Comparison of ENCODE assay signal across 9 cellular contexts in genomic region chr15:41970456-41970855, GRCh38. TPM values are rescaled to one million over a fixed set of nuclear protein-coding genes. Genes with fewer than 3 reads are reported as not detected.
A peak's percentile ranks its signal among the peaks of the same experiment; 100 is the strongest.
DNase-seq lines count a peak whose midpoint lies in the region; ATAC-seq, FAIRE-seq and TF ChIP-seq lines count a peak whose summit lies in the region.
"Had no signal": no experiment of that assay in that cellular context is flagged by ENCODE, and none has a peak within 500 bp of the region (broad histone marks: within the 10 kb centered on the region; RNA-seq: fewer than 3 reads in every experiment).

No MANE protein-coding gene starts in this region.

- H3K9me1 ChIP-seq in endothelial cell of umbilical vein (replicated peaks; ENCODE audit: control insufficient read depth, extremely low read depth, insufficient read depth, low read length), result no peaks in the 10 kb centered on the region

- no peaks in the 10 kb centered on the region for H3K27me3 ChIP-seq in PC-3 (ENCODE audit: low read length)
- H3K27me3 ChIP-seq in endothelial cell of umbilical vein (ENCODE audit: control insufficient read depth in 2 of 2, insufficient read depth in 2 of 2, low read length in 2 of 2), result no peaks in the 10 kb centered on the region

- H3K36me3 ChIP-seq in PC-3 (ENCODE audit: low read depth, low read length), result peaks cover 5% of the 10 kb centered on the region; the same call in 1 of the 2 replicates
- peaks cover 0 to 2% of the 10 kb centered on the region in 2 experiments for H3K36me3 ChIP-seq in endothelial cell of umbilical vein (ENCODE audit: control insufficient read depth in 2 of 2, extremely low read depth in 1 of 2, insufficient read depth in 2 of 2, low read length in 2 of 2)

- H4K20me1 ChIP-seq in PC-3 (ENCODE audit: low read length), result peaks cover 50% of the 10 kb centered on the region
- no peaks in the 10 kb centered on the region for H4K20me1 ChIP-seq in endothelial cell of umbilical vein (replicated peaks; ENCODE audit: control insufficient read depth, extremely low read depth, insufficient read depth, low read length)

- H3K9ac ChIP-seq in PC-3 (ENCODE audit: low read length) (peak overlapping the region; percentile 93; the same call in 1 of the 2 replicates), endothelial cell of umbilical vein (replicated peaks; ENCODE audit: extremely low read depth, insufficient read depth, low read length) (peak overlapping the region; percentile 78)

- CTCF ChIA-PET in PC-3 (lab: Charles Lee), result no interaction called here
- CTCF ChIA-PET in endothelial cell of umbilical vein (lab: Charles Lee), result interaction anchor here (1.2 to 7.1 kb wide), 12 partner anchors 9 to 114 kb away, joined by 4 to 44 read pairs (median 4); no protein-coding TSS in a partner anchor

- no peaks in the 10 kb centered on the region for H3K9me3 ChIP-seq in PC-3 (ENCODE audit: low read length)
- H3K9me3 ChIP-seq in endothelial cell of umbilical vein (replicated peaks; ENCODE audit: control insufficient read depth, insufficient read depth, low read length), result no peaks in the 10 kb centered on the region

- no peak overlapping the region for H2AFZ ChIP-seq in PC-3 (ENCODE audit: low read length)
- no peak overlapping the region for H2AFZ ChIP-seq in endothelial cell of umbilical vein (ENCODE audit: low read depth, low read length)

- POLR2A ChIA-PET in PC-3 (lab: Charles Lee; ENCODE audit: unreplicated experiment), result interaction anchor here (0.6 to 1.1 kb wide), 2 partner anchors 30 to 101 kb away, joined by 4 to 5 read pairs; no protein-coding TSS in a partner anchor
- POLR2A ChIA-PET in endothelial cell of umbilical vein (lab: Charles Lee), result interaction anchor here (0.8 to 1.4 kb wide), 2 partner anchors 13 to 36 kb away, joined by 3 read pairs; no protein-coding TSS in a partner anchor

- H3K4me1 ChIP-seq in PC-3 (ENCODE audit: insufficient read depth, low read length) (peaks cover 38% of the 10 kb centered on the region), endothelial cell of umbilical vein (ENCODE audit: control insufficient read depth, extremely low read depth, insufficient read depth, low read length) (peaks cover 47% of the 10 kb centered on the region)

- H3K9me3 Mint-ChIP-seq in glutamatergic neuron (ENCODE audit: unreplicated experiment), result peaks cover 5% of the 10 kb centered on the region

- H3K4me2 ChIP-seq in PC-3 (ENCODE audit: low read length) (peak overlapping the region; percentile 85), endothelial cell of umbilical vein (ENCODE audit: insufficient read depth, low read length) (peak overlapping the region; percentile 77)

- H3K27ac ChIP-seq in PC-3 (ENCODE audit: low read length) (no peak overlapping the region), endothelial cell of umbilical vein (ENCODE audit: insufficient read depth, low read depth, low read length) (peak overlapping the region; percentile 69)

- no peak for TF ChIP-seq POLR2A in endothelial cell of umbilical vein (IDR thresholded peaks at IDR 0.05; ENCODE audit: low read depth, low read length)

- TF ChIP-seq CTCF in PC-3 (conservative IDR thresholded peaks at IDR 0.05; ENCODE audit: low read depth, low read length) (no peak), endothelial cell of umbilical vein (IDR thresholded peaks at IDR 0.05; ENCODE audit: extremely low read depth in 1 of 2, insufficient read depth in 1 of 2, low read depth in 1 of 2, low read length in 2 of 2) (no peak), glutamatergic neuron (IDR thresholded peaks at IDR 0.05; ENCODE audit: partially characterized antibody, unreplicated experiment) (no peak), GM13977 (IDR thresholded peaks at IDR 0.05; ENCODE audit: extremely low read depth, insufficient read depth, missing control alignments) (no peak)

- H3K36me3 Mint-ChIP-seq in glutamatergic neuron (ENCODE audit: unreplicated experiment), result no peaks in the 10 kb centered on the region

- H3K9me2 ChIP-seq in PC-3 (replicated peaks; ENCODE audit: low read length), result no peaks in the 10 kb centered on the region

- H3K79me2 ChIP-seq in PC-3 (ENCODE audit: low read length) (peaks cover 67% of the 10 kb centered on the region), endothelial cell of umbilical vein (ENCODE audit: control insufficient read depth, insufficient read depth, low read length) (peaks cover 69% of the 10 kb centered on the region)

- peak overlapping the region; percentile 87 for H3K4me3 ChIP-seq in PC-3 (ENCODE audit: low read length)
- peak overlapping the region; percentile 84 to 100 (median 97) for H3K4me3 ChIP-seq in endothelial cell of umbilical vein (replicated peaks in 1 of 3; ENCODE audit: insufficient read depth in 1 of 3, low read depth in 1 of 3, low read length in 3 of 3)

- in situ Hi-C loops in G401 (cut with HindIII; ENCODE audit: low sequenced_read_pairs), result no loop called here
- in situ Hi-C loops in GM13977 (cut with MboI; ENCODE audit: low pct_unique_long_range_greater_than_20kb, low sequenced_read_pairs, unreplicated experiment), result no loop called here

- no peaks in the 10 kb centered on the region for H3F3A ChIP-seq in PC-3 (ENCODE audit: low read length, unreplicated experiment)

- no peak overlapping the region for H3K4me3 Mint-ChIP-seq in glutamatergic neuron (ENCODE audit: unreplicated experiment)

- intact Hi-C loops in PC-3 (cut with micrococcal nuclease), result loop anchor here (5.0 to 10.0 kb wide), 2 partner anchors 146 to 198 kb away; partner anchors contain the start of genes JMJD7 and MAPKBP1
- intact Hi-C loops in endothelial cell of umbilical vein (cut with micrococcal nuclease), result loop anchor here (5.0 kb wide), 2 partner anchors 87 to 198 kb away; partner anchors contain the start of gene MAPKBP1
- intact Hi-C loops in posterior vena cava (cut with DNase I), result no loop called here

- dilution Hi-C loops in endothelial cell of umbilical vein (cut with MboI; ENCODE audit: extremely low pct_ligation_motif_present, low sequenced_read_pairs), result no loop called here

- DNase-seq in G401 (ENCODE audit: low spot score) (peak; percentile 10), PC-3 (no peak), endothelial cell of umbilical vein (ENCODE audit: low read depth, low spot score) (no peak), posterior vena cava (ENCODE audit: low spot score) (peak; percentile 12), SKM-1 treated with dmso at 0.1 percent for 144 hours (lab: John Stamatoyannopoulos, UW; ENCODE audit: unreplicated experiment) (no peak), middle frontal gyrus (ENCODE audit: extremely low spot score, low spot score) (no peak), glutamatergic neuron (no peak), GM13977 (ENCODE audit: low spot score) (no peak)
- DNase-seq: NCI-H1092 treated with DMSO at 0.1 percent for 48 hours had no signal

- BruUV-seq in PC-3 (replicated peaks; lab: Mats Ljungman, UMichigan) (no TSS peak), endothelial cell of umbilical vein (replicated peaks; lab: Mats Ljungman, UMichigan) (no TSS peak)

- no peak overlapping the region for H3K27ac Mint-ChIP-seq in glutamatergic neuron (ENCODE audit: unreplicated experiment)

- no peak for ATAC-seq in PC-3

- H3K27me3 Mint-ChIP-seq in glutamatergic neuron (ENCODE audit: unreplicated experiment), result peaks cover 12% of the 10 kb centered on the region

- FAIRE-seq in endothelial cell of umbilical vein (lab: Jason Lieb, UNC), result no peak

- H3K4me1 Mint-ChIP-seq in glutamatergic neuron (ENCODE audit: low read depth, unreplicated experiment), result peaks cover 5% of the 10 kb centered on the region

TF ChIP-seq in endothelial cell of umbilical vein, 7 proteins besides CTCF, POLR2A, EP300 and RAD21:
- no peak for TF ChIP-seq FOS (IDR thresholded peaks at IDR 0.05; ENCODE audit: borderline replicate concordance, insufficient read depth, low read length)
- TF ChIP-seq POLR2AphosphoS5 (IDR thresholded peaks at IDR 0.05; ENCODE audit: insufficient read depth, low read depth, low read length), result no peak
- TF ChIP-seq GATA2 (IDR thresholded peaks at IDR 0.05; ENCODE audit: insufficient read depth, insufficient read length, low read depth, low read length), result no peak
- no peak for TF ChIP-seq MAX (IDR thresholded peaks at IDR 0.05; ENCODE audit: insufficient read depth, insufficient read length)
- no peak for TF ChIP-seq MYC (IDR thresholded peaks at IDR 0.05; ENCODE audit: low read depth, low read length)
- TF ChIP-seq EZH2 (IDR thresholded peaks at IDR 0.05; ENCODE audit: borderline replicate concordance, low read depth, low read length, severe bottlenecking), result no peak
- TF ChIP-seq JUN (IDR thresholded peaks at IDR 0.05; ENCODE audit: borderline replicate concordance, insufficient read depth, insufficient read length, low read depth), result no peak

RNA-seq across cellular contexts. Expression of gene EHD4, which starts 1.9 kb away (rescaled TPM):
- 7.3 and 8.8 TPM in 2 replicates for total RNA-seq in G401 (2014; rRNA removed; shearing (Covaris generic))
- 57.8 and 66.9 TPM in 2 replicates for total RNA-seq in PC-3 (2014; rRNA removed)
- 126 and 128 TPM in 2 replicates for total RNA-seq in endothelial cell of umbilical vein
- 96.7 and 99.1 TPM in 2 replicates for polyA plus RNA-seq in endothelial cell of umbilical vein
- polyA plus RNA-seq in endothelial cell of umbilical vein (2011; cell fraction: cytosol; rRNA removed), result 88.4 and 97.4 TPM in 2 replicates
- 100 and 105 TPM in 2 replicates for polyA plus RNA-seq in endothelial cell of umbilical vein (2011; cell fraction: nucleus; rRNA removed)
- 39.8 and 70.3 TPM in 2 replicates for polyA plus RNA-seq in endothelial cell of umbilical vein (2012)
- 157 and 160 TPM in 2 replicates for polyA minus RNA-seq in endothelial cell of umbilical vein
- polyA minus RNA-seq in endothelial cell of umbilical vein (2011; cell fraction: cytosol; rRNA and poly(A)+ RNA removed), result 11.4 TPM
- polyA minus RNA-seq in endothelial cell of umbilical vein (2011; cell fraction: nucleus; rRNA and poly(A)+ RNA removed), result 113 and 127 TPM in 2 replicates
- 10 to 100 TPM; 21.3 to 22.5 TPM for total RNA-seq in posterior vena cava
- 4.0 TPM for total RNA-seq in glutamatergic neuron (ENCODE audit: unreplicated experiment)

RNA-seq across cellular contexts. Expression of gene PLA2G4E, which starts 50.4 kb away (rescaled TPM):
- not detected in 2 replicates for total RNA-seq in G401 (2014; rRNA removed; shearing (Covaris generic))
- total RNA-seq in PC-3 (2014; rRNA removed), result not detected in 2 replicates
- total RNA-seq in endothelial cell of umbilical vein, result not detected in 2 replicates
- polyA plus RNA-seq in endothelial cell of umbilical vein, result not detected in 2 replicates
- polyA plus RNA-seq in endothelial cell of umbilical vein (2011; cell fraction: cytosol; rRNA removed), result not detected in 2 replicates
- polyA plus RNA-seq in endothelial cell of umbilical vein (2011; cell fraction: nucleus; rRNA removed), result not detected in 2 replicates
- not detected in 2 replicates for polyA plus RNA-seq in endothelial cell of umbilical vein (2012)
- polyA minus RNA-seq in endothelial cell of umbilical vein, result not detected in 2 replicates
- polyA minus RNA-seq in endothelial cell of umbilical vein (2011; cell fraction: cytosol; rRNA and poly(A)+ RNA removed), result not detected
- not detected in 2 replicates for polyA minus RNA-seq in endothelial cell of umbilical vein (2011; cell fraction: nucleus; rRNA and poly(A)+ RNA removed)
- not detected for total RNA-seq in posterior vena cava
- 1.0 TPM for total RNA-seq in glutamatergic neuron (ENCODE audit: unreplicated experiment)

Comparison
In these comparisons a context has a peak if more than half of its experiments do, and no peak if none do; other contexts are left out.
1. DNase-seq: peak in G401 (single experiment) and posterior vena cava (single experiment); none in PC-3 (single experiment), endothelial cell of umbilical vein (single experiment), SKM-1 treated with dmso at 0.1 percent for 144 hours (single experiment), middle frontal gyrus (single experiment), glutamatergic neuron (single experiment) and GM13977 (single experiment).
2. intact Hi-C loops: an anchor here in PC-3 (5.0 to 10.0 kb wide) and endothelial cell of umbilical vein (5.0 kb wide); none called in posterior vena cava.